In genomic region chr1:168513656-168514404, GRCh38 we compare ENCODE assay signal across 19 cellular contexts. TPM values are rescaled to one million over a fixed set of nuclear protein-coding genes. Genes with fewer than 3 reads are reported as not detected.
DNase-seq lines count a peak whose midpoint lies in the region; ATAC-seq and TF ChIP-seq lines count a peak whose summit lies in the region.
"Had no signal": no experiment of that assay in that cellular context is flagged by ENCODE, and none has a peak within 500 bp of the region (broad histone marks: within the 10 kb centered on the region; RNA-seq: fewer than 3 reads in every experiment).

No MANE protein-coding gene starts in this region.

- TF ChIP-seq CTCF in DND-41 (IDR thresholded peaks at IDR 0.05; ENCODE audit: borderline replicate concordance, extremely low read depth, low read length, poor library complexity, severe bottlenecking): no peak
- no peak for TF ChIP-seq CTCF in neural crest cell (conservative IDR thresholded peaks at IDR 0.05)
- no peak for TF ChIP-seq CTCF in A673 (conservative IDR thresholded peaks at IDR 0.05; ENCODE audit: low read depth, low read length)

- peak overlapping the region; percentile 65 for H3K4me3 Mint-ChIP-seq in T-helper 1 cell treated with Interleukin-12 subunit alpha and Interleukin-12 subunit beta and Interleukin-4 antibody, amounts not matched to agents 30 μg/mL and 1 μg/mL, for 36 hours
- H3K4me3 Mint-ChIP-seq in neural crest cell: no peak overlapping the region
- H3K4me3 Mint-ChIP-seq: WTC11 had no signal

- CTCF ChIA-PET in A673 (lab: Charles Lee): no interaction called here

- no peaks in the 10 kb centered on the region for H4K20me1 ChIP-seq in DND-41 (ENCODE audit: insufficient read depth, low read length)

- POLR2A ChIA-PET in A673 (lab: Charles Lee; ENCODE audit: low non-redundant PET): no interaction called here

- peak; percentile 22; the same call in 1 of the 3 replicates for ATAC-seq in DND-41 (ENCODE audit: insufficient read depth, low read depth)
- ATAC-seq: PC-3, WTC11 had no signal

- peaks cover 9% of the 10 kb centered on the region for H3K36me3 Mint-ChIP-seq in T-helper 1 cell treated with Interleukin-12 subunit alpha and Interleukin-12 subunit beta and Interleukin-4 antibody, amounts not matched to agents 30 μg/mL and 1 μg/mL, for 36 hours (ENCODE audit: low read depth)
- no peaks in the 10 kb centered on the region for H3K36me3 Mint-ChIP-seq in neural crest cell (ENCODE audit: low read depth)
- H3K36me3 Mint-ChIP-seq: WTC11 had no signal

- peak overlapping the region; percentile 56 for H3K4me2 ChIP-seq in DND-41 (ENCODE audit: insufficient read depth, low read length)

- 56 to 61% methylated on average over 9 of the region's 9 CpGs for WGBS in esophagus, 2 donors

- peak overlapping the region; percentile 27; the same call in 1 of the 2 replicates for H3K9ac ChIP-seq in DND-41 (ENCODE audit: low read depth, low read length)
- H3K9ac ChIP-seq: parathyroid adenoma had no signal

- in situ Hi-C loops in HAP-1 (cut with MboI; ENCODE audit: low sequenced_read_pairs): no loop called here

- peak overlapping the region; percentile 68 for H3K27ac ChIP-seq in DND-41 (ENCODE audit: low read length)
- H3K27ac ChIP-seq in esophagus (ENCODE audit: low read depth in 2 of 2, low read length in 1 of 2): peak overlapping the region; percentile 2 to 27
- no peak overlapping the region for H3K27ac ChIP-seq in A673 (ENCODE audit: low read depth, low read length, poor library complexity, severe bottlenecking)
- H3K27ac ChIP-seq: parathyroid adenoma, thoracic aorta had no signal

- DNase-seq in DND-41 (no peak), neural crest cell (ENCODE audit: low read depth, low spot score) (no peak), HAP-1 (ENCODE audit: low spot score in 2 of 2) (no peak), retina (no peak), A673 (ENCODE audit: low spot score) (no peak), erythroblast (lab: John Stamatoyannopoulos, UW) (no peak)
- DNase-seq: BE2C, DMS79, IMR-90, NCI-H1436 treated with DMSO at 0.1 percent for 48 hours, NCI-H446, PC-3 had no signal

- H3K27me3 ChIP-seq in DND-41 (ENCODE audit: insufficient read depth, low read length, poor library complexity) (no peaks in the 10 kb centered on the region), esophagus (ENCODE audit: control insufficient read depth in 1 of 2, insufficient read depth in 2 of 2, low read length in 2 of 2) (no peaks in the 10 kb centered on the region), HAP-1 (ENCODE audit: low read depth) (no peaks in the 10 kb centered on the region), A673 (replicated peaks; ENCODE audit: insufficient read depth, low read depth, low read length, poor library complexity) (no peaks in the 10 kb centered on the region)
- H3K27me3 ChIP-seq: BE2C had no signal

- H3K79me2 ChIP-seq in DND-41 (ENCODE audit: insufficient read depth, low read length): no peaks in the 10 kb centered on the region
- H3K79me2 ChIP-seq: parathyroid adenoma had no signal

- intact Hi-C loops in A673 (cut with micrococcal nuclease; ENCODE audit: unreplicated experiment): no loop called here

- peak overlapping the region in 1 of 2 experiments; percentile 35; a peak in 1 of 4 replicates for H3K4me3 ChIP-seq in DND-41 (ENCODE audit: low read depth in 1 of 2, low read length in 2 of 2)
- no peak overlapping the region for H3K4me3 ChIP-seq in esophagus (ENCODE audit: low read depth in 1 of 2, low read length in 2 of 2)
- H3K4me3 ChIP-seq in HAP-1: no peak overlapping the region
- no peak overlapping the region for H3K4me3 ChIP-seq in A673 (ENCODE audit: low read depth, low read length, poor library complexity, severe bottlenecking)
- H3K4me3 ChIP-seq: thoracic aorta had no signal

- H3K9me3 ChIP-seq in DND-41 (ENCODE audit: insufficient read depth, low read length, severe bottlenecking) (no peaks in the 10 kb centered on the region), esophagus (ENCODE audit: control insufficient read depth in 2 of 2, insufficient read depth in 1 of 2, low read depth in 1 of 2, low read length in 1 of 2) (no peaks in the 10 kb centered on the region), HAP-1 (no peaks in the 10 kb centered on the region), A673 (ENCODE audit: low read depth, low read length, poor library complexity, severe bottlenecking) (no peaks in the 10 kb centered on the region)
- H3K9me3 ChIP-seq: BE2C, thoracic aorta had no signal

- H3K4me1 ChIP-seq in DND-41 (ENCODE audit: insufficient read depth, low read length): peaks cover 41% of the 10 kb centered on the region
- peaks cover 0 to 2% of the 10 kb centered on the region in 2 donors for H3K4me1 ChIP-seq in esophagus (ENCODE audit: control insufficient read depth in 2 of 2, insufficient read depth in 2 of 2, low read length in 1 of 2)
- no peaks in the 10 kb centered on the region for H3K4me1 ChIP-seq in HAP-1
- no peaks in the 10 kb centered on the region for H3K4me1 ChIP-seq in A673 (ENCODE audit: insufficient read depth, low read length, poor library complexity, severe bottlenecking)
- H3K4me1 ChIP-seq: BE2C, parathyroid adenoma had no signal

- no TSS peak for BruUV-seq in A673 (replicated peaks; lab: Mats Ljungman, UMichigan)

- peak overlapping the region; percentile 85 for H3K27ac Mint-ChIP-seq in T-helper 1 cell treated with Interleukin-12 subunit alpha and Interleukin-12 subunit beta and Interleukin-4 antibody, amounts not matched to agents 30 μg/mL and 1 μg/mL, for 36 hours
- H3K27ac Mint-ChIP-seq in neural crest cell (ENCODE audit: unreplicated experiment): peak overlapping the region; percentile 9
- H3K27ac Mint-ChIP-seq: WTC11 had no signal

- H3K27me3 Mint-ChIP-seq in T-helper 1 cell treated with Interleukin-12 subunit alpha and Interleukin-12 subunit beta and Interleukin-4 antibody, amounts not matched to agents 30 μg/mL and 1 μg/mL, for 36 hours (ENCODE audit: low read depth): no peaks in the 10 kb centered on the region
- H3K27me3 Mint-ChIP-seq in neural crest cell (ENCODE audit: low read depth): no peaks in the 10 kb centered on the region

- H3K36me3 ChIP-seq in DND-41 (ENCODE audit: insufficient read depth, low read length) (no peaks in the 10 kb centered on the region), esophagus (ENCODE audit: control insufficient read depth in 2 of 2, insufficient read depth in 2 of 2, low read length in 1 of 2) (no peaks in the 10 kb centered on the region), HAP-1 (replicated peaks) (no peaks in the 10 kb centered on the region), A673 (ENCODE audit: insufficient read depth, low read length, poor library complexity, severe bottlenecking) (no peaks in the 10 kb centered on the region)
- H3K36me3 ChIP-seq: BE2C, thoracic aorta had no signal

- no peak for TF ChIP-seq POLR2A in erythroblast (IDR thresholded peaks at IDR 0.05; ENCODE audit: low read length)

- peaks cover 68% of the 10 kb centered on the region for H3K4me1 Mint-ChIP-seq in T-helper 1 cell treated with Interleukin-12 subunit alpha and Interleukin-12 subunit beta and Interleukin-4 antibody, amounts not matched to agents 30 μg/mL and 1 μg/mL, for 36 hours (ENCODE audit: low read depth)
- H3K4me1 Mint-ChIP-seq in neural crest cell: no peaks in the 10 kb centered on the region

- peak overlapping the region; percentile 35; the same call in 1 of the 2 replicates for H2AFZ ChIP-seq in DND-41 (ENCODE audit: low read depth, low read length)
- H2AFZ ChIP-seq: parathyroid adenoma had no signal

- H3K9me3 Mint-ChIP-seq in T-helper 1 cell treated with Interleukin-12 subunit alpha and Interleukin-12 subunit beta and Interleukin-4 antibody, amounts not matched to agents 30 μg/mL and 1 μg/mL, for 36 hours: no peaks in the 10 kb centered on the region
- no peaks in the 10 kb centered on the region for H3K9me3 Mint-ChIP-seq in neural crest cell
- H3K9me3 Mint-ChIP-seq: WTC11 had no signal

RNA-seq across cellular contexts. Expression of gene XCL2, which starts 30.0 kb away (rescaled TPM):
- not detected for polyA plus RNA-seq in esophagus
- total RNA-seq in neural crest cell: not detected in 2 replicates
- total RNA-seq in A673 (2021): not detected in 2 replicates
- total RNA-seq: glomerular endothelial cell, IMR-90, PC-3, thoracic aorta, WTC11 had no signal
- polyA plus RNA-seq: IMR-90, keratinocyte had no signal
